2 cellular contexts compared by ENCODE assay signal in the genomic region with DNA sequence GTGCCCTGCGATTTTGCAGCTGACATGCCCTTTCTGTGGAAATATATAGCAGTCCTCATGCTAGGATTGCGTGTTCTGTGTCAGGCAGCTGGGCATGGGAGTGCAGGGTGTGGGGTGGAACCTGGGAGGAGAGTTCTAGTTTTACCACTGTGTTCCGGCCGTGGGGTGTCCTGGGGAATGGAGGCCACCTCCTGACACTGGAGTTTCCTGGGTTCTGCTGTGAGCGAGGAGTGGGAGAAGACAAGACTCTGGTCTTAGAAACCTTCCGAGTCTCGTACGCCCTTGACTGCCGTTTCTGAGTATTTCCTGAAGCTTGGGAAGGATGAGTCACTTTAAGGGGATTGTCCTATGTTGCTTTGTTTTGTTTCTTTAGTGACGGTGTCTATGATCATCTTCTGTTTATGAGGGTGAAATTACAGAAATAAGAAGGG.
A peak's percentile ranks its signal among the peaks of the same experiment; 100 is the strongest.
TF ChIP-seq lines count a peak whose summit lies in the region.

No MANE protein-coding gene starts in this region.

TF ChIP-seq in IMR-90, 13 proteins besides CTCF, POLR2A, EP300 and RAD21:
- TF ChIP-seq CHD1 (IDR thresholded peaks at IDR 0.05; ENCODE audit: low read depth, low read length) (no peak), FOS (IDR thresholded peaks at IDR 0.05; ENCODE audit: low read depth, low read length) (peak; percentile 92), RFX5 (IDR thresholded peaks at IDR 0.05; ENCODE audit: low read depth, low read length) (no peak), NFE2L2 (IDR thresholded peaks at IDR 0.05; ENCODE audit: low read depth, low read length) (0 out of 2 replicates have a peak, but pooled peaks have one; percentile 4)
TF ChIP-seq in IMR-90: peak in this region for 2.

TF ChIP-seq in GM12891, 5 proteins besides CTCF, POLR2A, EP300 and RAD21:
- no peak for TF ChIP-seq POU2F2 (IDR thresholded peaks at IDR 0.05; ENCODE audit: low read depth, low read length)
